In genomic region chr18:9436176-9436575, GRCh38 we compare ENCODE assay signal across 15 cellular contexts. TPM values are rescaled to one million over a fixed set of nuclear protein-coding genes. Genes with fewer than 3 reads are reported as not detected.
DNase-seq lines count a peak whose midpoint lies in the region; ATAC-seq, FAIRE-seq and TF ChIP-seq lines count a peak whose summit lies in the region.
"Had no signal": no experiment of that assay in that cellular context is flagged by ENCODE, and none has a peak within 500 bp of the region (broad histone marks: within the 10 kb centered on the region; RNA-seq: fewer than 3 reads in every experiment).

No MANE protein-coding gene starts in this region.

- H3K9me3 Mint-ChIP-seq in H9, result peaks cover 5 to 6% of the 10 kb centered on the region in 2 experiments; a peak in 2 of 5 replicates
- H3K9me3 Mint-ChIP-seq in mesothelial cell of epicardium, result no peaks in the 10 kb centered on the region

- H3K4me1 Mint-ChIP-seq in H9, result peaks cover 22 to 29% of the 10 kb centered on the region in 2 experiments
- peaks cover 29% of the 10 kb centered on the region for H3K4me1 Mint-ChIP-seq in mesothelial cell of epicardium

- TF ChIP-seq EP300 in K562 (IDR thresholded peaks at IDR 0.05; ENCODE audit: low read length), result no peak

- H4K20me1 ChIP-seq in H9 (ENCODE audit: control insufficient read depth, insufficient read depth, insufficient read length) (no peaks in the 10 kb centered on the region), K562 (replicated peaks; ENCODE audit: control insufficient read depth, insufficient read depth, low read length) (no peaks in the 10 kb centered on the region), MM.1S (ENCODE audit: insufficient read depth, low read length) (no peaks in the 10 kb centered on the region)

- H3K36me3 Mint-ChIP-seq in H9 (ENCODE audit: insufficient read depth in 1 of 3, low read depth in 3 of 3), result peaks cover 0 to 8% (median 1%) of the 10 kb centered on the region in 3 experiments; a peak in 3 of 7 replicates
- H3K36me3 Mint-ChIP-seq in mesothelial cell of epicardium, result no peaks in the 10 kb centered on the region

- H3K14ac ChIP-seq in H9 (ENCODE audit: insufficient read depth, low read length), result 0 out of 2 replicates have a peak overlapping the region, but pooled peaks have one; percentile 56

- DNase-seq in H9 (no peak), K562 (ENCODE audit: extremely low read depth in 1 of 4, low spot score in 3 of 4) (no peak), mesothelial cell of epicardium (ENCODE audit: low spot score in 2 of 2, unreplicated experiment in 2 of 2) (no peak), spleen (no peak), globus pallidus (ENCODE audit: low spot score) (no peak), D341Med (ENCODE audit: low spot score) (no peak), MM.1S (no peak)
- DNase-seq: ACHN, AML-193, DMS53, Kasumi-1, NCI-H187 treated with DMSO at 0.1 percent for 48 hours, NCI-H526 treated with DMSO at 0.1 percent for 48 hours, OCI-M1, SHP77 treated with DMSO at 0.1 percent for 48 hours had no signal

- peak; percentile 25; the same call in 2 of the 3 replicates for ATAC-seq in K562

- in situ Hi-C loops in K562 (cut with MboI), result no loop called here

- H3K79me2 ChIP-seq in H9 (ENCODE audit: insufficient read depth, low read length) (no peaks in the 10 kb centered on the region), K562 (ENCODE audit: control insufficient read depth, insufficient read depth, low read length) (no peaks in the 10 kb centered on the region), MM.1S (ENCODE audit: low read length) (no peaks in the 10 kb centered on the region)

- H3K4me3 ChIP-seq in K562 (no peak overlapping the region), spleen (no peak overlapping the region), MM.1S (ENCODE audit: low read length) (no peak overlapping the region)

- no peaks in the 10 kb centered on the region for H3K9me3 ChIP-seq in H9 (ENCODE audit: control insufficient read depth, low read depth, low read length)
- H3K9me3 ChIP-seq in K562 (replicated peaks; ENCODE audit: control insufficient read depth, insufficient read depth, low read depth, low read length), result 0 out of 2 replicates have a peak, but pooled peaks cover 3% of the 10 kb centered on the region
- H3K9me3 ChIP-seq in spleen, result no peaks in the 10 kb centered on the region
- no peaks in the 10 kb centered on the region for H3K9me3 ChIP-seq in MM.1S (replicated peaks; ENCODE audit: insufficient read depth, low read length)

- H3K56ac ChIP-seq in H9 (ENCODE audit: insufficient read length, low read depth, low read length), result no peak overlapping the region

- no peak overlapping the region for H4K8ac ChIP-seq in H9 (replicated peaks; ENCODE audit: insufficient read length, low read depth, low read length)

- no peak overlapping the region for H2BK15ac ChIP-seq in H9 (ENCODE audit: low read depth, low read length)

- no peak overlapping the region for H3K23ac ChIP-seq in H9 (ENCODE audit: insufficient read length, low read depth, low read length)

- CTCF ChIA-PET in K562 (lab: Yijun Ruan, JAX; ENCODE audit: low intra/inter-chr PET ratio), result no interaction called here

- no peak overlapping the region for H3K9ac ChIP-seq in H9 (ENCODE audit: extremely low read depth, insufficient read length, low read length)
- no peak overlapping the region for H3K9ac ChIP-seq in K562 (ENCODE audit: insufficient read depth in 1 of 2, low read depth in 2 of 2, low read length in 2 of 2)
- no peak overlapping the region for H3K9ac ChIP-seq in MM.1S (ENCODE audit: low read length)

- intact Hi-C loops in K562 (cut with micrococcal nuclease) (no loop called here), spleen (cut with DNase I; ENCODE audit: low total_unique reads) (no loop called here)

- H3K18ac ChIP-seq in H9 (ENCODE audit: insufficient read length, low read depth, low read length), result no peak overlapping the region

- H3K27ac Mint-ChIP-seq in H9 (peak overlapping the region in 2 of 3 experiments; percentile 74 to 85; a peak in 4 of 7 replicates), mesothelial cell of epicardium (peak overlapping the region; percentile 92)

- no peak overlapping the region for H2BK12ac ChIP-seq in H9 (ENCODE audit: insufficient read length, low read depth, low read length)

- peaks cover 3% of the 10 kb centered on the region; the same call in 1 of the 2 replicates for H3K4me1 ChIP-seq in H9 (ENCODE audit: insufficient read depth, low read length)
- H3K4me1 ChIP-seq in K562 (replicated peaks in 1 of 2; ENCODE audit: control insufficient read depth in 2 of 2, insufficient read depth in 2 of 2, low read length in 2 of 2), result peaks cover 4 to 5% of the 10 kb centered on the region in 2 experiments; a peak in 2 of 5 replicates
- H3K4me1 ChIP-seq in spleen, result peaks cover 0 to 18% (median 11%) of the 10 kb centered on the region in 6 donors
- H3K4me1 ChIP-seq in MM.1S (ENCODE audit: low read length), result peaks cover 11% of the 10 kb centered on the region; the same call in 1 of the 2 replicates

- no peaks in the 10 kb centered on the region for H3K23me2 ChIP-seq in H9 (ENCODE audit: insufficient read length, low read depth, low read length, poor library complexity, severe bottlenecking)

- peak overlapping the region; percentile 19 for H2BK120ac ChIP-seq in H9 (ENCODE audit: low read depth, low read length, poor library complexity, severe bottlenecking)

- no peak for TF ChIP-seq RAD21 in K562 (CRISPR knock-in tag; conservative IDR thresholded peaks at IDR 0.05 in 1 of 2, IDR thresholded peaks at IDR 0.05 in 1 of 2)

- H3K79me1 ChIP-seq in H9 (ENCODE audit: insufficient read depth, low read depth, low read length, poor library complexity, severe bottlenecking), result no peaks in the 10 kb centered on the region

- WGBS in H9 (ENCODE audit: extremely low coverage, insufficient read length, low lambda C conversion rate), result no CpG with 5 or more reads among the region's 4 CpGs
- WGBS in K562 (ENCODE audit: insufficient coverage, low coverage, missing lambda C conversion rate), result 56% methylated on average over 3 of the region's 4 CpGs
- 70 to 88% (median 83%) methylated on average over 4 of the region's 4 CpGs for WGBS in spleen, 5 donors

- no peak overlapping the region for H4K5ac ChIP-seq in H9 (ENCODE audit: insufficient read length, low read depth, low read length)

- TF ChIP-seq POLR2A in K562 (conservative IDR thresholded peaks at IDR 0.05), result no peak
- no peak for TF ChIP-seq POLR2A in spleen (IDR thresholded peaks at IDR 0.05)

- no peak overlapping the region; the same call in 1 of the 2 replicates for H3K4ac ChIP-seq in H9 (ENCODE audit: low read depth, low read length)

- H3K4me3 Mint-ChIP-seq in H9, result no peak overlapping the region
- no peak overlapping the region for H3K4me3 Mint-ChIP-seq in mesothelial cell of epicardium

- H3K9me2 ChIP-seq in MM.1S (replicated peaks; ENCODE audit: insufficient read depth, low read length), result no peaks in the 10 kb centered on the region

- BruUV-seq in K562 (replicated peaks; lab: Mats Ljungman, UMichigan), result no TSS peak

- H3K27me3 Mint-ChIP-seq in H9 (ENCODE audit: low read depth) (peaks cover 2% of the 10 kb centered on the region; the same call in 1 of the 2 replicates), mesothelial cell of epicardium (ENCODE audit: low read depth) (no peaks in the 10 kb centered on the region)

- H2AK5ac ChIP-seq in H9 (ENCODE audit: insufficient read length, low read length), result no peak overlapping the region

- TF ChIP-seq CTCF in H9 (conservative IDR thresholded peaks at IDR 0.05) (no peak), K562 (IDR thresholded peaks at IDR 0.05 in 2 of 3, conservative IDR thresholded peaks at IDR 0.05 in 1 of 3; ENCODE audit: insufficient read depth in 2 of 3, low read depth in 1 of 3, low read length in 3 of 3) (no peak), mesothelial cell of epicardium (IDR thresholded peaks at IDR 0.05; ENCODE audit: unreplicated experiment) (no peak), spleen (IDR thresholded peaks at IDR 0.05 in 8 of 11, conservative IDR thresholded peaks at IDR 0.05 in 3 of 11) (no peak), MM.1S (IDR thresholded peaks at IDR 0.05; ENCODE audit: low read length) (no peak)

- H3K9me1 ChIP-seq in K562 (ENCODE audit: control insufficient read depth, insufficient read depth, low read length), result no peaks in the 10 kb centered on the region

- H2BK5ac ChIP-seq in H9 (ENCODE audit: insufficient read length, low read length), result no peak overlapping the region

- H3T11ph ChIP-seq in H9 (ENCODE audit: low read length), result no peak overlapping the region

- no peak overlapping the region for H3K4me2 ChIP-seq in H9 (ENCODE audit: insufficient read depth, insufficient read length, low read length)
- H3K4me2 ChIP-seq in K562 (ENCODE audit: insufficient read depth, low read length), result no peak overlapping the region
- no peak overlapping the region for H3K4me2 ChIP-seq in MM.1S (ENCODE audit: low read depth, low read length)

- H3F3A ChIP-seq in MM.1S (ENCODE audit: insufficient read depth, low read length), result 0 out of 2 replicates have a peak, but pooled peaks cover 2% of the 10 kb centered on the region

- POLR2A ChIA-PET in K562 (lab: Yijun Ruan, JAX), result no interaction called here

- no peak overlapping the region for H4K91ac ChIP-seq in H9 (ENCODE audit: insufficient read length, low read depth, low read length)

- H2AFZ ChIP-seq in H9 (ENCODE audit: low read length) (peak overlapping the region; percentile 59), K562 (ENCODE audit: low read depth, low read length) (peak overlapping the region; percentile 66), MM.1S (ENCODE audit: low read length) (no peak overlapping the region)

- no peak overlapping the region for H2BK20ac ChIP-seq in H9 (ENCODE audit: low read depth, low read length, poor library complexity, severe bottlenecking)

- no peak overlapping the region for H3K27ac ChIP-seq in H9 (ENCODE audit: insufficient read length, low read depth, low read length)
- H3K27ac ChIP-seq in K562 (ENCODE audit: extremely low read depth, low read depth, low read length), result no peak overlapping the region
- H3K27ac ChIP-seq in spleen, result peak overlapping the region in 5 of 8 donors; percentile 18 to 55 (median 39)
- H3K27ac ChIP-seq in MM.1S (ENCODE audit: low read length), result no peak overlapping the region

- no peaks in the 10 kb centered on the region for H3K27me3 ChIP-seq in H9 (ENCODE audit: insufficient read depth, low read length)
- H3K27me3 ChIP-seq in K562 (ENCODE audit: control insufficient read depth in 2 of 2, insufficient read depth in 2 of 2, low read length in 2 of 2), result no peaks in the 10 kb centered on the region
- no peaks in the 10 kb centered on the region for H3K27me3 ChIP-seq in spleen (replicated peaks in 1 of 7)
- H3K27me3 ChIP-seq in MM.1S (replicated peaks; ENCODE audit: insufficient read depth, low read length), result no peaks in the 10 kb centered on the region

- FAIRE-seq in K562 (lab: Jason Lieb, UNC), result no peak

- no peaks in the 10 kb centered on the region for H3K36me3 ChIP-seq in K562 (ENCODE audit: control insufficient read depth, insufficient read depth, low read length)
- no peaks in the 10 kb centered on the region for H3K36me3 ChIP-seq in spleen
- H3K36me3 ChIP-seq in MM.1S (replicated peaks; ENCODE audit: insufficient read depth, low read length), result no peaks in the 10 kb centered on the region

RNA-seq across cellular contexts. Expression of gene RALBP1, which starts 39.1 kb away (rescaled TPM):
- 49.6 and 51.0 TPM in 2 replicates for total RNA-seq in H9 (2021)
- total RNA-seq in K562 (2011; cell fraction: chromatin; rRNA removed; ENCODE audit: low replicate concordance), result 20.8 and 41.1 TPM in 2 replicates
- 20.5 and 24.7 TPM in 2 replicates for total RNA-seq in K562 (2011; cell fraction: nucleolus; rRNA removed)
- total RNA-seq in K562 (2011; cell fraction: nucleoplasm; rRNA removed), result 29.5 and 36.5 TPM in 2 replicates
- 64.5 and 68.0 TPM in 2 replicates for total RNA-seq in K562 (2014; rRNA removed)
- 60.2 and 67.7 TPM in 2 replicates for total RNA-seq in K562 (2014; rRNA removed; fragmentation: Illumina TruSeq; extraction: Trizol)
- total RNA-seq in K562 (2015; rRNA removed; fragmentation: Illumina TruSeq; extraction: Trizol), result 62.5 and 65.9 TPM in 2 replicates
- 65.3 and 70.0 TPM in 2 replicates for total RNA-seq in K562 (2021)
- 58.3 and 58.4 TPM in 2 replicates for polyA plus RNA-seq in K562 (2011; rRNA removed)
- 62.4 and 72.6 TPM in 2 replicates for polyA plus RNA-seq in K562 (2011; cell fraction: cytosol; rRNA removed)
- 30.6 and 32.7 TPM in 2 replicates for polyA plus RNA-seq in K562 (2011; cell fraction: nucleus; rRNA removed)
- polyA plus RNA-seq in K562 (2012), result 46.1 and 50.9 TPM in 2 replicates
- 56.1 and 61.3 TPM in 2 replicates for polyA plus RNA-seq in K562 (2014; fragmentation: Illumina TruSeq; extraction: Trizol)
- polyA plus RNA-seq in K562 (2014; fragmentation: Nextera tagmentation; extraction: Ambion mirVana), result 10 to 100 TPM; 10.9 to 13.1 TPM
- 60.4 and 69.6 TPM in 2 replicates for polyA plus RNA-seq in K562 (2014; rRNA removed)
- 74.0 and 77.6 TPM in 2 replicates for polyA minus RNA-seq in K562 (2011; rRNA and poly(A)+ RNA removed)
- polyA minus RNA-seq in K562 (2011; cell fraction: cytosol; rRNA and poly(A)+ RNA removed), result 44.2 and 45.3 TPM in 2 replicates
- 20.2 and 27.3 TPM in 2 replicates for polyA minus RNA-seq in K562 (2011; cell fraction: nucleus; rRNA and poly(A)+ RNA removed)
- 43.2 to 44.7 TPM (median 44.1 TPM) in 3 replicates for total RNA-seq in mesothelial cell of epicardium
- 10 to 100 TPM; 44.3 to 76.4 (median 54.0) TPM for total RNA-seq in spleen
- polyA plus RNA-seq in spleen, result 10 to 100 TPM; 13.6 to 27.5 (median 17.8) TPM

Comparison
In these comparisons a context has a peak if more than half of its experiments do, and no peak if none do; other contexts are left out.
1. H3K27ac ChIP-seq: peak in spleen (5 of 8); none in H9 (single experiment), K562 (single experiment) and MM.1S (single experiment).